ENCODE assay signal across 8 cellular contexts in genomic region chr11:910589-911030, GRCh38. TPM values are rescaled to one million over a fixed set of nuclear protein-coding genes. Genes with fewer than 3 reads are reported as not detected.
DNase-seq lines count a peak whose midpoint lies in the region; ATAC-seq and TF ChIP-seq lines count a peak whose summit lies in the region.

Gene CHID1 (minus strand): TSS chr11:910810. CDS start chr11:904816, 5,994 bp downstream.

- H3K27me3 Mint-ChIP-seq in nephron progenitor cell (ENCODE audit: low read depth, poor library complexity): peaks cover 5% of the 10 kb centered on the region
- H3K27me3 Mint-ChIP-seq in stimulated activated naive CD8-positive, alpha-beta T cell treated with anti-CD3 and anti-CD28 coated beads, Interleukin-15, amount 100 ng/mL, for 72 hours: no peaks in the 10 kb centered on the region

- ATAC-seq in GM21737 (IDR thresholded peaks at IDR 0.05; ENCODE audit: unreplicated experiment): peak; percentile 89
- ATAC-seq in stimulated activated naive CD8-positive, alpha-beta T cell treated with anti-CD3 and anti-CD28 coated beads, Interleukin-15, amount 100 ng/mL, for 72 hours: peak; percentile 96

- peaks cover 32% of the 10 kb centered on the region for H3K4me1 ChIP-seq in KMS-11 (ENCODE audit: low read depth, poor library complexity, severe bottlenecking)

- H3K4me2 ChIP-seq in KMS-11: peak within 1 kb of the TSS; percentile 74

- H3K4me1 Mint-ChIP-seq in nephron progenitor cell: peaks cover 16% of the 10 kb centered on the region
- peaks cover 35% of the 10 kb centered on the region for H3K4me1 Mint-ChIP-seq in stimulated activated naive CD8-positive, alpha-beta T cell treated with anti-CD3 and anti-CD28 coated beads, Interleukin-15, amount 100 ng/mL, for 72 hours

- CTCF ChIA-PET in RWPE1 (lab: Yijun Ruan, JAX): interaction anchor here (0.6 to 1.1 kb wide), 2 partner anchors 63 to 143 kb away, joined by 3 to 6 read pairs; no protein-coding TSS in a partner anchor

- peak within 1 kb of the TSS; percentile 94 for H3K27ac Mint-ChIP-seq in nephron progenitor cell
- peak within 1 kb of the TSS; percentile 85 to 92 for H3K27ac Mint-ChIP-seq in stimulated activated naive CD8-positive, alpha-beta T cell treated with anti-CD3 and anti-CD28 coated beads, Interleukin-15, amount 100 ng/mL, for 72 hours

- DNase-seq in DMS79 treated with DMSO at 0.1 percent for 48 hours (lab: John Stamatoyannopoulos, UW) (peak; percentile 29), RWPE1 (ENCODE audit: low spot score) (peak; percentile 96), fibroblast of the aortic adventitia (ENCODE audit: low read depth) (peak; percentile 64), nephron progenitor cell (peak; percentile 88)
- DNase-seq in activated T-helper 9 cell treated with anti-CD3 and anti-CD28 coated beads, Interleukin-2, amount 50 U/mL, for 16 hours (ENCODE audit: low read depth): peak; percentile 78
- DNase-seq in stimulated activated naive CD8-positive, alpha-beta T cell treated with anti-CD3 and anti-CD28 coated beads, Interleukin-15, amount 100 ng/mL, for 72 hours: peak; percentile 85 to 86

- no peaks in the 10 kb centered on the region for H3K9me3 Mint-ChIP-seq in nephron progenitor cell
- H3K9me3 Mint-ChIP-seq in stimulated activated naive CD8-positive, alpha-beta T cell treated with anti-CD3 and anti-CD28 coated beads, Interleukin-15, amount 100 ng/mL, for 72 hours: no peaks in the 10 kb centered on the region

- H3K9ac ChIP-seq in KMS-11: peak within 1 kb of the TSS; percentile 58; the same call in 1 of the 2 replicates

- peaks cover 20% of the 10 kb centered on the region for H3K79me2 ChIP-seq in KMS-11 (ENCODE audit: insufficient read depth, low read depth)

- H3K27ac ChIP-seq in KMS-11 (peak within 1 kb of the TSS; percentile 26; the same call in 1 of the 2 replicates), RWPE1 (peak within 1 kb of the TSS; percentile 92)

- peak within 1 kb of the TSS; percentile 93 for H3K4me3 Mint-ChIP-seq in nephron progenitor cell
- peak within 1 kb of the TSS; percentile 94 to 98 for H3K4me3 Mint-ChIP-seq in stimulated activated naive CD8-positive, alpha-beta T cell treated with anti-CD3 and anti-CD28 coated beads, Interleukin-15, amount 100 ng/mL, for 72 hours

- H3K36me3 Mint-ChIP-seq in nephron progenitor cell (ENCODE audit: low read depth): peaks cover 7% of the 10 kb centered on the region

- TF ChIP-seq CTCF in KMS-11 (conservative IDR thresholded peaks at IDR 0.05; ENCODE audit: low read depth, low read length): no peak
- TF ChIP-seq CTCF in RWPE1 (conservative IDR thresholded peaks at IDR 0.05; ENCODE audit: low read depth): no peak
- no peak for TF ChIP-seq CTCF in fibroblast of the aortic adventitia (IDR thresholded peaks at IDR 0.05; ENCODE audit: insufficient read depth, low read length)
- TF ChIP-seq CTCF in nephron progenitor cell (IDR thresholded peaks at IDR 0.05): no peak

- H4K20me1 ChIP-seq in KMS-11 (ENCODE audit: insufficient read depth): no peaks in the 10 kb centered on the region

- no peaks in the 10 kb centered on the region for H3K27me3 ChIP-seq in KMS-11 (ENCODE audit: insufficient read depth, low read depth)

- H3K4me3 ChIP-seq in KMS-11 (IDR thresholded peaks at IDR 0.05; ENCODE audit: insufficient read depth, low read depth, low read length) (no peak within 1 kb of the TSS), fibroblast of the aortic adventitia (ENCODE audit: low read depth, low read length) (peak within 1 kb of the TSS; percentile 82)

- peak within 1 kb of the TSS; percentile 82 for H2AFZ ChIP-seq in KMS-11 (ENCODE audit: low read depth)

- POLR2A ChIA-PET in RWPE1 (lab: Yijun Ruan, JAX; ENCODE audit: low non-redundant PET): no interaction called here

- no peaks in the 10 kb centered on the region for H3K36me3 ChIP-seq in KMS-11 (ENCODE audit: insufficient read depth)

RNA-seq across cellular contexts. Expression of gene CHID1, which starts in this region (rescaled TPM):
- total RNA-seq in fibroblast of the aortic adventitia (ENCODE audit: low replicate concordance): 35.1 and 47.2 TPM in 2 replicates

Comparison
In these comparisons a context has a peak if more than half of its experiments do, and no peak if none do; other contexts are left out.
1. DNase-seq: peak in every context shown above with its lines; median percentile 96 in RWPE1; 88 in nephron progenitor cell; 86 in stimulated activated naive CD8-positive, alpha-beta T cell treated with anti-CD3 and anti-CD28 coated beads, Interleukin-15, amount 100 ng/mL, for 72 hours; 78 in activated T-helper 9 cell treated with anti-CD3 and anti-CD28 coated beads, Interleukin-2, amount 50 U/mL, for 16 hours; 64 in fibroblast of the aortic adventitia; 29 in DMS79 treated with DMSO at 0.1 percent for 48 hours.